ENCODE assay signal across 26 cellular contexts in genomic region chr2:112708968-112709367, GRCh38. TPM values are rescaled to one million over a fixed set of nuclear protein-coding genes. Genes with fewer than 3 reads are reported as not detected.
A peak's percentile ranks its signal among the peaks of the same experiment; 100 is the strongest.
DNase-seq lines count a peak whose midpoint lies in the region; ATAC-seq and TF ChIP-seq lines count a peak whose summit lies in the region.
"Had no signal": no experiment of that assay in that cellular context is flagged by ENCODE, and none has a peak within 500 bp of the region (broad histone marks: within the 10 kb centered on the region; RNA-seq: fewer than 3 reads in every experiment).

No MANE protein-coding gene starts in this region.

- H3K4me1 Mint-ChIP-seq in T-helper 1 cell treated with Interleukin-12 subunit alpha and Interleukin-12 subunit beta and Interleukin-4 antibody, amounts not matched to agents 30 μg/mL and 1 μg/mL, for 36 hours (ENCODE audit: low read depth) = peaks cover 68% of the 10 kb centered on the region
- H3K4me1 Mint-ChIP-seq in activated T-helper 1 cell treated with anti-CD3 and anti-CD28 coated beads, Interleukin-12 subunit alpha, Interleukin-12 subunit beta, Interleukin-2, Interleukin-4 antibody, amounts not matched to agents 30 ng/mL and 10 ng/mL and 1 ng/mL, durations not matched to agents 14 hours and 24 hours and 36 hours (ENCODE audit: low read depth) = peaks cover 84% of the 10 kb centered on the region
- H3K4me1 Mint-ChIP-seq in natural killer cell = peaks cover 41 to 69% of the 10 kb centered on the region in 2 donors
- peaks cover 8% of the 10 kb centered on the region for H3K4me1 Mint-ChIP-seq in type B pancreatic cell (ENCODE audit: unreplicated experiment)
- H3K4me1 Mint-ChIP-seq in endodermal cell = peaks cover 8% of the 10 kb centered on the region

- H3K4me3 ChIP-seq in tibial artery (no peak overlapping the region), endodermal cell (ENCODE audit: low read length) (no peak overlapping the region)
- H3K4me3 ChIP-seq: gastrocnemius medialis, lung, MG63, pancreas, PC-9, right lobe of liver had no signal

- H3K9ac ChIP-seq in endodermal cell (ENCODE audit: extremely low read depth, low read length, poor library complexity, severe bottlenecking) = no peak overlapping the region

- H3K4me1 ChIP-seq in tibial artery = no peaks in the 10 kb centered on the region
- H3K4me1 ChIP-seq in endodermal cell (ENCODE audit: control insufficient read depth, insufficient read depth, low read length) = no peaks in the 10 kb centered on the region
- H3K4me1 ChIP-seq: gastrocnemius medialis, pancreas, right lobe of liver had no signal

- H3K9me3 ChIP-seq in tibial artery (no peaks in the 10 kb centered on the region), endodermal cell (ENCODE audit: control insufficient read depth, low read length) (no peaks in the 10 kb centered on the region)
- H3K9me3 ChIP-seq: gastrocnemius medialis, MG63, pancreas, right lobe of liver had no signal

- no peaks in the 10 kb centered on the region for H3K36me3 ChIP-seq in tibial artery
- H3K36me3 ChIP-seq in endodermal cell (ENCODE audit: control insufficient read depth, insufficient read depth, low read length) = no peaks in the 10 kb centered on the region
- H3K36me3 ChIP-seq: gastrocnemius medialis, MG63, pancreas, right lobe of liver had no signal

- no peak overlapping the region for H3K4me3 Mint-ChIP-seq in T-helper 1 cell treated with Interleukin-12 subunit alpha and Interleukin-12 subunit beta and Interleukin-4 antibody, amounts not matched to agents 30 μg/mL and 1 μg/mL, for 36 hours
- H3K4me3 Mint-ChIP-seq in activated T-helper 1 cell treated with anti-CD3 and anti-CD28 coated beads, Interleukin-12 subunit alpha, Interleukin-12 subunit beta, Interleukin-2, Interleukin-4 antibody, amounts not matched to agents 30 ng/mL and 10 ng/mL and 1 ng/mL, durations not matched to agents 14 hours and 24 hours and 36 hours = no peak overlapping the region
- H3K4me3 Mint-ChIP-seq in natural killer cell = peak overlapping the region; percentile 52
- H3K4me3 Mint-ChIP-seq in type B pancreatic cell = no peak overlapping the region
- H3K4me3 Mint-ChIP-seq in endodermal cell = no peak overlapping the region
- H3K4me3 Mint-ChIP-seq: activated T-cell treated with anti-CD3 and anti-CD28 coated beads, Interleukin-2, amount 50 U/mL, for 24 hours; HFFc6; T-cell had no signal

- intact Hi-C loops in activated T-helper 1 cell treated with anti-CD3 and anti-CD28 coated beads, Interleukin-12 subunit alpha, Interleukin-12 subunit beta, Interleukin-2, Interleukin-4 antibody, amounts not matched to agents 30 ng/mL and 10 ng/mL and 1 ng/mL, durations not matched to agents 14 hours and 24 hours and 36 hours (cut with micrococcal nuclease) = loop anchor here (1.0 kb wide), 2 partner anchors 17 to 64 kb away; partner anchors contain the start of gene SLC20A1
- intact Hi-C loops in natural killer cell (cut with micrococcal nuclease) (no loop called here), tibial artery (cut with DNase I; ENCODE audit: low total_unique reads) (no loop called here)

- H3K9me3 Mint-ChIP-seq in T-helper 1 cell treated with Interleukin-12 subunit alpha and Interleukin-12 subunit beta and Interleukin-4 antibody, amounts not matched to agents 30 μg/mL and 1 μg/mL, for 36 hours = no peaks in the 10 kb centered on the region
- H3K9me3 Mint-ChIP-seq in activated T-helper 1 cell treated with anti-CD3 and anti-CD28 coated beads, Interleukin-12 subunit alpha, Interleukin-12 subunit beta, Interleukin-2, Interleukin-4 antibody, amounts not matched to agents 30 ng/mL and 10 ng/mL and 1 ng/mL, durations not matched to agents 14 hours and 24 hours and 36 hours = peaks cover 3% of the 10 kb centered on the region
- no peaks in the 10 kb centered on the region for H3K9me3 Mint-ChIP-seq in natural killer cell
- H3K9me3 Mint-ChIP-seq in type B pancreatic cell = no peaks in the 10 kb centered on the region
- H3K9me3 Mint-ChIP-seq in endodermal cell = no peaks in the 10 kb centered on the region
- H3K9me3 Mint-ChIP-seq: activated naive CD4-positive, alpha-beta T cell treated with anti-CD3 and anti-CD28 coated beads, Interleukin-2, amount 50 U/mL, for 72 hours; activated T-cell treated with anti-CD3 and anti-CD28 coated beads, Interleukin-2, amount 50 U/mL, for 24 hours; HFFc6; T-cell had no signal

- peak overlapping the region; percentile 37 for H3K27ac Mint-ChIP-seq in T-helper 1 cell treated with Interleukin-12 subunit alpha and Interleukin-12 subunit beta and Interleukin-4 antibody, amounts not matched to agents 30 μg/mL and 1 μg/mL, for 36 hours
- peak overlapping the region; percentile 24 for H3K27ac Mint-ChIP-seq in activated T-helper 1 cell treated with anti-CD3 and anti-CD28 coated beads, Interleukin-12 subunit alpha, Interleukin-12 subunit beta, Interleukin-2, Interleukin-4 antibody, amounts not matched to agents 30 ng/mL and 10 ng/mL and 1 ng/mL, durations not matched to agents 14 hours and 24 hours and 36 hours
- H3K27ac Mint-ChIP-seq in natural killer cell (peak overlapping the region; percentile 77 to 89), type B pancreatic cell (no peak overlapping the region), endodermal cell (no peak overlapping the region)
- H3K27ac Mint-ChIP-seq: activated T-cell treated with anti-CD3 and anti-CD28 coated beads, Interleukin-2, amount 50 U/mL, for 24 hours; HFFc6 had no signal

- TF ChIP-seq CTCF in natural killer cell (IDR thresholded peaks at IDR 0.05) (no peak), type B pancreatic cell (conservative IDR thresholded peaks at IDR 0.05) (no peak), tibial artery (IDR thresholded peaks at IDR 0.05) (no peak), endodermal cell (conservative IDR thresholded peaks at IDR 0.05) (no peak)

- 80 to 86% methylated on average over 9 to 10 of the region's 10 CpGs for WGBS in endodermal cell (ENCODE audit: insufficient coverage in 1 of 2, insufficient read length in 1 of 2), 2 experiments

- H3K27me3 ChIP-seq in tibial artery = peaks cover 0 to 5% of the 10 kb centered on the region in 2 donors
- no peaks in the 10 kb centered on the region for H3K27me3 ChIP-seq in endodermal cell (ENCODE audit: control insufficient read depth, insufficient read depth, low read length, poor library complexity, severe bottlenecking)
- H3K27me3 ChIP-seq: gastrocnemius medialis, MG63, pancreas, right lobe of liver had no signal

- H3K27ac ChIP-seq in tibial artery = no peak overlapping the region
- no peak overlapping the region for H3K27ac ChIP-seq in endodermal cell (ENCODE audit: low read depth, low read length)
- H3K27ac ChIP-seq: 22Rv1, gastrocnemius medialis, pancreas, PC-9, right lobe of liver had no signal

- peak; percentile 6 to 78 (median 56) for ATAC-seq in natural killer cell
- ATAC-seq: esophagus mucosa, gastrocnemius medialis, T-cell had no signal

- H3K36me3 Mint-ChIP-seq in T-helper 1 cell treated with Interleukin-12 subunit alpha and Interleukin-12 subunit beta and Interleukin-4 antibody, amounts not matched to agents 30 μg/mL and 1 μg/mL, for 36 hours (ENCODE audit: low read depth) = peaks cover 12% of the 10 kb centered on the region
- peaks cover 9% of the 10 kb centered on the region for H3K36me3 Mint-ChIP-seq in activated T-helper 1 cell treated with anti-CD3 and anti-CD28 coated beads, Interleukin-12 subunit alpha, Interleukin-12 subunit beta, Interleukin-2, Interleukin-4 antibody, amounts not matched to agents 30 ng/mL and 10 ng/mL and 1 ng/mL, durations not matched to agents 14 hours and 24 hours and 36 hours (ENCODE audit: low read depth)
- H3K36me3 Mint-ChIP-seq in natural killer cell (no peaks in the 10 kb centered on the region), type B pancreatic cell (no peaks in the 10 kb centered on the region), endodermal cell (ENCODE audit: low read depth) (no peaks in the 10 kb centered on the region)
- H3K36me3 Mint-ChIP-seq: activated naive CD4-positive, alpha-beta T cell treated with anti-CD3 and anti-CD28 coated beads, Interleukin-2, amount 50 U/mL, for 72 hours; T-cell had no signal

- DNase-seq in T-helper 1 cell (no peak), natural killer cell (no peak), type B pancreatic cell (ENCODE audit: extremely low spot score, unreplicated experiment) (peak; percentile 42), NCI-H2227 treated with DMSO at 0.1 percent for 48 hours (lab: John Stamatoyannopoulos, UW) (no peak), tibial artery (no peak), endodermal cell (no peak)
- no peak for DNase-seq in activated T-helper 1 cell treated with anti-CD3 and anti-CD28 coated beads, Interleukin-12 subunit alpha, Interleukin-12 subunit beta, Interleukin-2, Interleukin-4 antibody, amounts not matched to agents 30 ng/mL and 10 ng/mL and 1 ng/mL, durations not matched to agents 14 hours and 24 hours and 36 hours (ENCODE audit: low spot score)
- DNase-seq: activated CD4-positive, alpha-beta T cell treated with anti-CD3 and anti-CD28 coated beads, Interleukin-2, amount 50 U/mL, for 1 hour; activated T-cell treated with anti-CD3 and anti-CD28 coated beads, Interleukin-2, amount 50 U/mL, for 24 hours; Calu3; gastrocnemius medialis; HFFc6; MG63; NCI-H146; pancreas; PC-9; right lobe of liver; stimulated activated naive CD4-positive, alpha-beta T cell; T-cell; trophoblast cell had no signal

- H3K27me3 Mint-ChIP-seq in T-helper 1 cell treated with Interleukin-12 subunit alpha and Interleukin-12 subunit beta and Interleukin-4 antibody, amounts not matched to agents 30 μg/mL and 1 μg/mL, for 36 hours (ENCODE audit: low read depth) = no peaks in the 10 kb centered on the region
- peaks cover 7% of the 10 kb centered on the region for H3K27me3 Mint-ChIP-seq in activated T-helper 1 cell treated with anti-CD3 and anti-CD28 coated beads, Interleukin-12 subunit alpha, Interleukin-12 subunit beta, Interleukin-2, Interleukin-4 antibody, amounts not matched to agents 30 ng/mL and 10 ng/mL and 1 ng/mL, durations not matched to agents 14 hours and 24 hours and 36 hours (ENCODE audit: insufficient read depth)
- H3K27me3 Mint-ChIP-seq in natural killer cell (ENCODE audit: low read depth in 2 of 2) (peaks cover 0 to 2% of the 10 kb centered on the region in 2 donors), type B pancreatic cell (peaks cover 21% of the 10 kb centered on the region), endodermal cell (ENCODE audit: insufficient read depth) (peaks cover 7% of the 10 kb centered on the region)

RNA-seq across cellular contexts. Expression of gene NT5DC4, which starts 11.9 kb away (rescaled TPM):
- not detected in 2 replicates for total RNA-seq in activated T-helper 1 cell treated with anti-CD3 and anti-CD28 coated beads, Interleukin-12 subunit alpha, Interleukin-12 subunit beta, Interleukin-2, Interleukin-4 antibody, amounts not matched to agents 30 ng/mL and 10 ng/mL and 1 ng/mL, durations not matched to agents 14 hours and 24 hours and 36 hours
- total RNA-seq in natural killer cell (1 to 10 TPM in 1 of 3 donors, under 1 TPM in 1, not detected in 1; 0.45 to 2.0 TPM), type B pancreatic cell (ENCODE audit: low replicate concordance) (not detected in 2 replicates), endodermal cell (not detected)
- polyA plus RNA-seq in endodermal cell (2013, experiment 1 of 2) = not detected
- not detected for polyA plus RNA-seq in endodermal cell (2013, experiment 2 of 2)
- total RNA-seq: activated naive CD4-positive, alpha-beta T cell treated with anti-CD3 and anti-CD28 coated beads, Interleukin-2, amount 50 U/mL, for 72 hours; astrocyte; esophagus mucosa; gastrocnemius medialis; HFFc6; right lobe of liver; T-cell had no signal
- polyA plus RNA-seq: pancreas had no signal

RNA-seq across cellular contexts. Expression of gene CKAP2L, which starts 55.4 kb away (rescaled TPM):
- 20.9 and 21.2 TPM in 2 replicates for total RNA-seq in activated T-helper 1 cell treated with anti-CD3 and anti-CD28 coated beads, Interleukin-12 subunit alpha, Interleukin-12 subunit beta, Interleukin-2, Interleukin-4 antibody, amounts not matched to agents 30 ng/mL and 10 ng/mL and 1 ng/mL, durations not matched to agents 14 hours and 24 hours and 36 hours
- total RNA-seq in natural killer cell (1 to 10 TPM; 1.2 to 3.4 (median 1.2) TPM), type B pancreatic cell (ENCODE audit: low replicate concordance) (9.7 and 25.4 TPM in 2 replicates), endodermal cell (10 to 100 TPM; 20.1 to 30.3 TPM)
- 29.4 TPM for polyA plus RNA-seq in endodermal cell (2013, experiment 1 of 2)
- polyA plus RNA-seq in endodermal cell (2013, experiment 2 of 2) = 34.1 TPM

Comparison
In these comparisons a context has a peak if more than half of its experiments do, and no peak if none do; other contexts are left out.
1. H3K27ac Mint-ChIP-seq: peak in T-helper 1 cell treated with Interleukin-12 subunit alpha and Interleukin-12 subunit beta and Interleukin-4 antibody, amounts not matched to agents 30 μg/mL and 1 μg/mL, for 36 hours (single experiment), activated T-helper 1 cell treated with anti-CD3 and anti-CD28 coated beads, Interleukin-12 subunit alpha, Interleukin-12 subunit beta, Interleukin-2, Interleukin-4 antibody, amounts not matched to agents 30 ng/mL and 10 ng/mL and 1 ng/mL, durations not matched to agents 14 hours and 24 hours and 36 hours (single experiment) and natural killer cell (2 of 2); none in type B pancreatic cell (single experiment) and endodermal cell (single experiment).